10 cellular contexts compared by ENCODE assay signal in the genomic region with DNA sequence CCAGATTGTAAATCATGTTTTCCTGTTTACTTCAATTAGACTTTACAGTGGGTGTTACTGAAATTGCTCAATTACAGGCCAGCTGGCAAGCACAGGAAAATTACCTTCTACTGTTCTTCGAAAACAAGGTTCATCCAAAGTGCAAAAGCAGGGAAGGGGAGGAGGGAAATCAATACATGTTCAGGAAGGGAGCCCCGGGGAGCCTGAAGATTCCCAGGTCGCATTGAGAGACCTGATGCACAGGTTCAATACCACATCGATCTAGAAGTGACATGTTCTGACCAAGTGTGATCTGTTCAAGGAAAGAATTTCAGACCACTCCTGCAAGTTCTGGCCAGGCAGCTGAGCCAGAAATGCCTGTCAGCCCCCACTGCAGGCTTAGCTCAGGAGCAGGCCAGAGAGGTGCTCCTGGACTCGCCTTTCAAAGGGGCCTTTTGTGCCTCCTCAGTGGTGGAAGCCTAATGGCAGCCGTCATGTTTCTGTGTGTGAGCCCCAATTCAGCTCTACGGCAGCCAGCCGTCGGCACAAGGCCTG. TPM values are rescaled to one million over a fixed set of nuclear protein-coding genes. Genes with fewer than 3 reads are reported as not detected.
A peak's percentile ranks its signal among the peaks of the same experiment; 100 is the strongest.
DNase-seq lines count a peak whose midpoint lies in the region; ATAC-seq and TF ChIP-seq lines count a peak whose summit lies in the region.
"Had no signal": no experiment of that assay in that cellular context is flagged by ENCODE, and none has a peak within 500 bp of the region (broad histone marks: within the 10 kb centered on the region; RNA-seq: fewer than 3 reads in every experiment).

No MANE protein-coding gene starts in this region.

- H3K9me3 ChIP-seq in mesenchymal stem cell (ENCODE audit: control insufficient read depth, low read length) (no peaks in the 10 kb centered on the region), upper lobe of left lung (no peaks in the 10 kb centered on the region)

- WGBS in mesenchymal stem cell = 54% methylated on average over 9 of the region's 9 CpGs
- WGBS in upper lobe of left lung, 2 donors = 43 to 44% methylated on average over 4 to 8 of the region's 9 CpGs

- H3K27ac ChIP-seq in mesenchymal stem cell (ENCODE audit: low read length, poor library complexity, severe bottlenecking) (no peak overlapping the region), upper lobe of left lung (peak overlapping the region; percentile 38 to 87 (median 70))

- H3K27me3 ChIP-seq in mesenchymal stem cell (ENCODE audit: control insufficient read depth in 1 of 2, insufficient read depth in 1 of 2, low read length in 2 of 2) (no peaks in the 10 kb centered on the region), upper lobe of left lung (no peaks in the 10 kb centered on the region)

- H3K4me3 Mint-ChIP-seq in activated naive CD8-positive, alpha-beta T cell = no peak overlapping the region
- no peak overlapping the region for H3K4me3 Mint-ChIP-seq in activated naive CD8-positive, alpha-beta T cell treated with anti-CD3 and anti-CD28 coated beads for 36 hours
- H3K4me3 Mint-ChIP-seq: neural crest cell had no signal

- no peak for TF ChIP-seq CTCF in upper lobe of left lung (IDR thresholded peaks at IDR 0.05)

- H2AK5ac ChIP-seq in mesenchymal stem cell (ENCODE audit: low read length, severe bottlenecking) = no peak overlapping the region

- H2BK5ac ChIP-seq in mesenchymal stem cell (ENCODE audit: low read depth, low read length, poor library complexity, severe bottlenecking) = no peak overlapping the region

- H3K4me3 ChIP-seq in mesenchymal stem cell (ENCODE audit: insufficient read depth in 1 of 2, low read depth in 1 of 2, low read length in 2 of 2) (no peak overlapping the region), upper lobe of left lung (no peak overlapping the region)
- H3K4me3 ChIP-seq: coronary artery had no signal

- peak overlapping the region in 1 of 2 experiments; percentile 92 for H3K14ac ChIP-seq in mesenchymal stem cell (ENCODE audit: low read length in 2 of 2)

- H2BK120ac ChIP-seq in mesenchymal stem cell (ENCODE audit: low read depth, low read length) = no peak overlapping the region

- H3K18ac ChIP-seq in mesenchymal stem cell (ENCODE audit: low read depth in 1 of 2, low read length in 2 of 2) = peak overlapping the region; percentile 71 to 90

- H3K4me2 ChIP-seq in mesenchymal stem cell (ENCODE audit: low read length, poor library complexity, severe bottlenecking) = no peak overlapping the region

- no peaks in the 10 kb centered on the region for H3K27me3 Mint-ChIP-seq in activated naive CD8-positive, alpha-beta T cell
- H3K27me3 Mint-ChIP-seq in activated naive CD8-positive, alpha-beta T cell treated with anti-CD3 and anti-CD28 coated beads for 36 hours = no peaks in the 10 kb centered on the region

- DNase-seq in activated naive CD8-positive, alpha-beta T cell treated with anti-CD3 and anti-CD28 coated beads for 36 hours = no peak
- DNase-seq in astrocyte of the hippocampus (ENCODE audit: low read depth, low spot score) = peak; percentile 44
- DNase-seq in mesenchymal stem cell = peak; percentile 60
- DNase-seq in upper lobe of left lung = no peak
- DNase-seq in NAMALWA (ENCODE audit: low spot score) = no peak

- peak overlapping the region; percentile 16 for H4K8ac ChIP-seq in mesenchymal stem cell (ENCODE audit: low read length)

- H3K36me3 ChIP-seq in mesenchymal stem cell (ENCODE audit: control insufficient read depth in 1 of 2, insufficient read depth in 2 of 2, low read depth in 1 of 2, low read length in 2 of 2) = peaks cover 4 to 37% of the 10 kb centered on the region in 2 experiments
- peaks cover 0 to 18% (median 7%) of the 10 kb centered on the region in 4 donors for H3K36me3 ChIP-seq in upper lobe of left lung

- peaks cover 8% of the 10 kb centered on the region for H3K4me1 ChIP-seq in mesenchymal stem cell (ENCODE audit: control insufficient read depth, insufficient read depth, low read depth, low read length)
- H3K4me1 ChIP-seq in upper lobe of left lung = peaks cover 70 to 90% (median 83%) of the 10 kb centered on the region in 4 donors

- peaks cover 39% of the 10 kb centered on the region for H3K79me1 ChIP-seq in mesenchymal stem cell (replicated peaks; ENCODE audit: low read length, poor library complexity, severe bottlenecking)

- peak overlapping the region in 1 of 2 experiments; percentile 92 for H2BK12ac ChIP-seq in mesenchymal stem cell (ENCODE audit: low read length in 2 of 2)

- peaks cover 5% of the 10 kb centered on the region for H3K36me3 Mint-ChIP-seq in activated naive CD8-positive, alpha-beta T cell
- H3K36me3 Mint-ChIP-seq in activated naive CD8-positive, alpha-beta T cell treated with anti-CD3 and anti-CD28 coated beads for 36 hours = peaks cover 12% of the 10 kb centered on the region

- no peak overlapping the region for H3K23ac ChIP-seq in mesenchymal stem cell (ENCODE audit: low read length in 2 of 2)

- H3K9me3 Mint-ChIP-seq in activated naive CD8-positive, alpha-beta T cell (ENCODE audit: low read depth) = no peaks in the 10 kb centered on the region
- no peaks in the 10 kb centered on the region for H3K9me3 Mint-ChIP-seq in activated naive CD8-positive, alpha-beta T cell treated with anti-CD3 and anti-CD28 coated beads for 36 hours
- H3K9me3 Mint-ChIP-seq: neural crest cell had no signal

- TF ChIP-seq EP300 in upper lobe of left lung (IDR thresholded peaks at IDR 0.05) = no peak

- H2AFZ ChIP-seq in mesenchymal stem cell (ENCODE audit: low read depth, low read length) = no peak overlapping the region

- TF ChIP-seq POLR2A in upper lobe of left lung (IDR thresholded peaks at IDR 0.05) = no peak

- H2BK15ac ChIP-seq in mesenchymal stem cell (ENCODE audit: low read depth, poor library complexity, severe bottlenecking) = peak overlapping the region; percentile 55

- peaks cover 73% of the 10 kb centered on the region for H3K4me1 Mint-ChIP-seq in activated naive CD8-positive, alpha-beta T cell (ENCODE audit: low read depth)
- peaks cover 41% of the 10 kb centered on the region for H3K4me1 Mint-ChIP-seq in activated naive CD8-positive, alpha-beta T cell treated with anti-CD3 and anti-CD28 coated beads for 36 hours

- no peak overlapping the region for H3K9ac ChIP-seq in mesenchymal stem cell (ENCODE audit: low read length)

- ATAC-seq in upper lobe of left lung (ENCODE audit: low FRiP score in 2 of 2) (no peak), GM18870 (IDR thresholded peaks at IDR 0.05; ENCODE audit: unreplicated experiment) (no peak), HG02759 (IDR thresholded peaks at IDR 0.05; ENCODE audit: unreplicated experiment) (no peak)

- H4K91ac ChIP-seq in mesenchymal stem cell (ENCODE audit: low read length) = peak overlapping the region; percentile 62

- peak overlapping the region; percentile 73 for H3K27ac Mint-ChIP-seq in activated naive CD8-positive, alpha-beta T cell
- H3K27ac Mint-ChIP-seq in activated naive CD8-positive, alpha-beta T cell treated with anti-CD3 and anti-CD28 coated beads for 36 hours = no peak overlapping the region

- H3K4ac ChIP-seq in mesenchymal stem cell (ENCODE audit: low read depth in 1 of 2, low read length in 2 of 2) = peak overlapping the region in 1 of 2 experiments; percentile 85

RNA-seq across cellular contexts. Expression of a gene that starts 35.9 kb away (rescaled TPM):
- 1 to 10 TPM; 8.7 to 9.6 TPM for total RNA-seq in activated naive CD8-positive, alpha-beta T cell treated with anti-CD3 and anti-CD28 coated beads for 36 hours
- 8.0 TPM for polyA plus RNA-seq in mesenchymal stem cell (2013, experiment 1 of 2)
- polyA plus RNA-seq in mesenchymal stem cell (2013, experiment 2 of 2) = 7.7 TPM
- total RNA-seq in upper lobe of left lung = 10 to 100 TPM; 35.8 to 62.5 (median 47.8) TPM

Comparison
In these comparisons a context has a peak if more than half of its experiments do, and no peak if none do; other contexts are left out.
1. DNase-seq: peak in astrocyte of the hippocampus (single experiment) and mesenchymal stem cell (single experiment); none in activated naive CD8-positive, alpha-beta T cell treated with anti-CD3 and anti-CD28 coated beads for 36 hours (single experiment), upper lobe of left lung (0 of 2) and NAMALWA (single experiment).